In genomic region chr10:68611227-68611626, GRCh38 we compare ENCODE assay signal across 32 cellular contexts.
"Had no signal": no experiment of that assay in that cellular context is flagged by ENCODE, and none has a peak within 500 bp of the region (broad histone marks: within the 10 kb centered on the region; RNA-seq: fewer than 3 reads in every experiment).

No MANE protein-coding gene starts in this region.

- H3K4me2 ChIP-seq: neural progenitor cell, smooth muscle cell had no signal

- H3K27me3 ChIP-seq: neural progenitor cell, ovary, spleen, suprapubic skin, testis, tibial artery, transverse colon, vagina had no signal

- H3K36me3 ChIP-seq: ovary, spleen, suprapubic skin, tibial artery, transverse colon, vagina had no signal

- H3K4me3 ChIP-seq: neural progenitor cell, ovary, psoas muscle, skin epidermis, smooth muscle cell, spleen, suprapubic skin, testis, tibial artery, transverse colon, vagina had no signal

- H3K27ac Mint-ChIP-seq: naive thymus-derived CD4-positive, alpha-beta T cell; natural killer cell; nephron; neural progenitor cell; progenitor cell of endocrine pancreas; stimulated activated memory B cell treated with anti-CD40 and anti-IgM and Interleukin-4, amounts not matched to agents 10 μg/mL and 1 μg/mL and 100 μg/mL, for 72 hours; stimulated activated naive CD8-positive, alpha-beta T cell treated with anti-CD3 and anti-CD28 coated beads, Interleukin-15, amount 100 ng/mL, for 72 hours; type B pancreatic cell had no signal

- H3K9me3 Mint-ChIP-seq: naive thymus-derived CD4-positive, alpha-beta T cell; natural killer cell; nephron; neural progenitor cell; stimulated activated memory B cell treated with anti-CD40 and anti-IgM and Interleukin-4, amounts not matched to agents 10 μg/mL and 1 μg/mL and 100 μg/mL, for 72 hours; stimulated activated naive CD8-positive, alpha-beta T cell treated with anti-CD3 and anti-CD28 coated beads, Interleukin-15, amount 100 ng/mL, for 72 hours; type B pancreatic cell had no signal

- FAIRE-seq: urothelium cell line had no signal

- H3K4me1 Mint-ChIP-seq: naive thymus-derived CD4-positive, alpha-beta T cell; natural killer cell; neural progenitor cell; stimulated activated memory B cell treated with anti-CD40 and anti-IgM and Interleukin-4, amounts not matched to agents 10 μg/mL and 1 μg/mL and 100 μg/mL, for 72 hours; stimulated activated naive CD8-positive, alpha-beta T cell treated with anti-CD3 and anti-CD28 coated beads, Interleukin-15, amount 100 ng/mL, for 72 hours had no signal

- H3K9me3 ChIP-seq: ovary, psoas muscle, spleen, suprapubic skin, testis, tibial artery, transverse colon, vagina had no signal

- H3K4me1 ChIP-seq: neural progenitor cell, spleen, tibial artery, vagina had no signal

- H3K9ac ChIP-seq: neural progenitor cell, parathyroid adenoma had no signal

- H3K27ac ChIP-seq: neural progenitor cell, ovary, parathyroid adenoma, psoas muscle, skin epidermis, spleen, suprapubic skin, testis, tibial artery, transverse colon, vagina had no signal

- ATAC-seq: naive thymus-derived CD4-positive, alpha-beta T cell; natural killer cell; psoas muscle; right cardiac atrium; sciatic nerve; stimulated activated memory B cell treated with anti-CD40 and anti-IgM and Interleukin-4, amounts not matched to agents 10 μg/mL and 1 μg/mL and 100 μg/mL, for 72 hours; stimulated activated naive CD8-positive, alpha-beta T cell treated with anti-CD3 and anti-CD28 coated beads, Interleukin-15, amount 100 ng/mL, for 72 hours; stimulated activated naive CD8-positive, alpha-beta T cell treated with anti-CD3 and anti-CD28 coated beads, Interleukin-15, Interleukin-2, amounts not matched to agents 100 U/mL and 50 U/mL, for 24 hours had no signal

- H2AFZ ChIP-seq: neural progenitor cell, parathyroid adenoma had no signal

- H3K4me3 Mint-ChIP-seq: naive thymus-derived CD4-positive, alpha-beta T cell; natural killer cell; nephron; neural progenitor cell; stimulated activated memory B cell treated with anti-CD40 and anti-IgM and Interleukin-4, amounts not matched to agents 10 μg/mL and 1 μg/mL and 100 μg/mL, for 72 hours; stimulated activated naive CD8-positive, alpha-beta T cell treated with anti-CD3 and anti-CD28 coated beads, Interleukin-15, amount 100 ng/mL, for 72 hours; type B pancreatic cell had no signal

- DNase-seq: naive thymus-derived CD4-positive, alpha-beta T cell; natural killer cell; occipital lobe; ovary; posterior cingulate gyrus; psoas muscle; right cardiac atrium; spleen; stimulated activated CD4-positive, alpha-beta T cell treated with anti-CD3 and anti-CD28 coated beads, Interleukin-12 subunit alpha, Interleukin-12 subunit beta, amount 100 ng/mL, for 4 hours; stimulated activated CD4-positive, alpha-beta T cell treated with anti-CD3 and anti-CD28 coated beads, Interleukin-1b, Interleukin-23, amount 100 ng/mL, for 48 hours; stimulated activated CD4-positive, alpha-beta T cell treated with anti-CD3 and anti-CD28 coated beads, Interleukin-4, amount 100 ng/mL, for 1 hour; stimulated activated CD4-positive, alpha-beta T cell treated with anti-CD3 and anti-CD28 coated beads, Interleukin-4, amount 100 ng/mL, for 4 hours; stimulated activated CD8-positive, alpha-beta memory T cell treated with anti-CD3 and anti-CD28 coated beads, Interleukin-4, amount 100 ng/mL, for 48 hours; stimulated activated naive CD4-positive, alpha-beta T cell; stimulated activated naive CD8-positive, alpha-beta T cell treated with anti-CD3 and anti-CD28 coated beads, Interleukin-15, amount 100 ng/mL, for 72 hours; stimulated activated naive CD8-positive, alpha-beta T cell treated with anti-CD3 and anti-CD28 coated beads, Interleukin-15, Interleukin-2, amounts not matched to agents 100 U/mL and 50 U/mL, for 24 hours; substantia nigra; testis; tibial artery; transverse colon had no signal

- H3K27me3 Mint-ChIP-seq: naive thymus-derived CD4-positive, alpha-beta T cell; progenitor cell of endocrine pancreas; stimulated activated memory B cell treated with anti-CD40 and anti-IgM and Interleukin-4, amounts not matched to agents 10 μg/mL and 1 μg/mL and 100 μg/mL, for 72 hours; stimulated activated naive CD8-positive, alpha-beta T cell treated with anti-CD3 and anti-CD28 coated beads, Interleukin-15, amount 100 ng/mL, for 72 hours; type B pancreatic cell had no signal

- H3K36me3 Mint-ChIP-seq: natural killer cell; stimulated activated memory B cell treated with anti-CD40 and anti-IgM and Interleukin-4, amounts not matched to agents 10 μg/mL and 1 μg/mL and 100 μg/mL, for 72 hours had no signal
